Comparison of ENCODE assay signal across 21 cellular contexts in genomic region chr14:100573009-100573756, GRCh38.
DNase-seq lines count a peak whose midpoint lies in the region; ATAC-seq lines count a peak whose summit lies in the region.
"Had no signal": no experiment of that assay in that cellular context is flagged by ENCODE, and none has a peak within 500 bp of the region (broad histone marks: within the 10 kb centered on the region; RNA-seq: fewer than 3 reads in every experiment).

No MANE protein-coding gene starts in this region.

- peaks cover 10% of the 10 kb centered on the region; the same call in 1 of the 2 replicates for H3K27me3 ChIP-seq in iPS DF 6.9 (ENCODE audit: control insufficient read depth, insufficient read depth, low read length)

- H3K9me3 Mint-ChIP-seq in stimulated activated naive CD8-positive, alpha-beta T cell treated with anti-CD3 and anti-CD28 coated beads, Interleukin-15, amount 100 ng/mL, for 72 hours = no peaks in the 10 kb centered on the region
- H3K9me3 Mint-ChIP-seq: activated B cell treated with CpG ODN at 0.5 μM for 24 hours; activated naive CD4-positive, alpha-beta T cell treated with anti-CD3 and anti-CD28 coated beads, Interleukin-2, amount 50 U/mL, for 24 hours; activated T-helper 1 cell treated with anti-CD3 and anti-CD28 coated beads, Interleukin-12 subunit alpha, Interleukin-12 subunit beta, Interleukin-2, Interleukin-4 antibody, amounts not matched to agents 30 ng/mL and 10 ng/mL and 1 ng/mL, durations not matched to agents 14 hours and 24 hours and 36 hours; dendritic cell treated with granulocyte-macrophage colony-stimulating factor and Interleukin-4, amounts not matched to agents 40 ng/mL and 50 ng/mL, for 4 days had no signal

- no peak overlapping the region for H3K4me3 Mint-ChIP-seq in stimulated activated naive CD8-positive, alpha-beta T cell treated with anti-CD3 and anti-CD28 coated beads, Interleukin-15, amount 100 ng/mL, for 72 hours
- H3K4me3 Mint-ChIP-seq: activated B cell treated with CpG ODN at 0.5 μM for 24 hours; activated naive CD4-positive, alpha-beta T cell treated with anti-CD3 and anti-CD28 coated beads, Interleukin-2, amount 50 U/mL, for 24 hours; activated T-helper 1 cell treated with anti-CD3 and anti-CD28 coated beads, Interleukin-12 subunit alpha, Interleukin-12 subunit beta, Interleukin-2, Interleukin-4 antibody, amounts not matched to agents 30 ng/mL and 10 ng/mL and 1 ng/mL, durations not matched to agents 14 hours and 24 hours and 36 hours; dendritic cell treated with granulocyte-macrophage colony-stimulating factor and Interleukin-4, amounts not matched to agents 40 ng/mL and 50 ng/mL, for 4 days had no signal

- H3K27ac ChIP-seq in iPS DF 6.9 (ENCODE audit: low read length) = no peak overlapping the region
- H3K27ac ChIP-seq: C4-2B, cardiac muscle cell had no signal

- peaks cover 12% of the 10 kb centered on the region for H3K4me1 ChIP-seq in iPS DF 6.9 (ENCODE audit: control insufficient read depth, insufficient read depth, low read length)

- H3K4me3 ChIP-seq in iPS DF 6.9 (ENCODE audit: low read length) = 0 out of 2 replicates have a peak overlapping the region, but pooled peaks have one; percentile 13
- H3K4me3 ChIP-seq: cardiac muscle cell had no signal

- peaks cover 21% of the 10 kb centered on the region for H3K4me1 Mint-ChIP-seq in stimulated activated naive CD8-positive, alpha-beta T cell treated with anti-CD3 and anti-CD28 coated beads, Interleukin-15, amount 100 ng/mL, for 72 hours

- WGBS in iPS DF 6.9 (ENCODE audit: insufficient coverage, insufficient read length) = no CpG with 5 or more reads among the region's 18 CpGs

- peaks cover 48% of the 10 kb centered on the region for H3K27me3 Mint-ChIP-seq in stimulated activated naive CD8-positive, alpha-beta T cell treated with anti-CD3 and anti-CD28 coated beads, Interleukin-15, amount 100 ng/mL, for 72 hours

- no peak for ATAC-seq in stimulated activated naive CD8-positive, alpha-beta T cell treated with anti-CD3 and anti-CD28 coated beads, Interleukin-15, amount 100 ng/mL, for 72 hours
- no peak for ATAC-seq in stimulated activated naive CD8-positive, alpha-beta T cell treated with anti-CD3 and anti-CD28 coated beads, Interleukin-15, Interleukin-2, amounts not matched to agents 100 U/mL and 50 U/mL, for 24 hours
- ATAC-seq in HG03025 (IDR thresholded peaks at IDR 0.05; ENCODE audit: low FRiP score, unreplicated experiment) = no peak
- ATAC-seq: left colon had no signal

- H3K36me3 ChIP-seq in iPS DF 6.9 (ENCODE audit: control insufficient read depth, insufficient read depth, low read length) = no peaks in the 10 kb centered on the region; the same call in 1 of the 2 replicates
- H3K36me3 ChIP-seq: cardiac muscle cell had no signal

- no peak for DNase-seq in stimulated activated naive CD8-positive, alpha-beta T cell treated with anti-CD3 and anti-CD28 coated beads, Interleukin-15, amount 100 ng/mL, for 72 hours
- DNase-seq in stimulated activated naive CD8-positive, alpha-beta T cell treated with anti-CD3 and anti-CD28 coated beads, Interleukin-15, Interleukin-2, amounts not matched to agents 100 U/mL and 50 U/mL, for 24 hours = no peak
- DNase-seq in NCI-H1436 treated with DMSO at 0.1 percent for 48 hours (lab: John Stamatoyannopoulos, UW) = peak; percentile 74
- no peak for DNase-seq in iPS DF 6.9 (ENCODE audit: low read depth, low spot score)
- DNase-seq in stimulated activated CD4-positive, alpha-beta T cell treated with anti-CD3 and anti-CD28 coated beads, Interleukin-1b, Interleukin-23, amount 100 ng/mL, for 48 hours = no peak
- no peak for DNase-seq in activated effector memory CD4-positive, alpha-beta T cell treated with Interleukin-2 at 50 U/mL for 16 hours
- no peak for DNase-seq in stimulated activated CD4-positive, alpha-beta T cell treated with anti-CD3 and anti-CD28 coated beads, Interleukin-2, amount 100 ng/mL, for 48 hours
- DNase-seq: ACHN, activated B cell treated with CpG ODN at 0.5 μM for 24 hours, anterior cingulate cortex, HCEC 1CT, KG1, left colon, NCI-H774, SHP77 had no signal

- H3K9me3 ChIP-seq in iPS DF 6.9 (ENCODE audit: control insufficient read depth, insufficient read depth, low read length) = no peaks in the 10 kb centered on the region

- peak overlapping the region; percentile 63 to 65 for H3K27ac Mint-ChIP-seq in stimulated activated naive CD8-positive, alpha-beta T cell treated with anti-CD3 and anti-CD28 coated beads, Interleukin-15, amount 100 ng/mL, for 72 hours
- H3K27ac Mint-ChIP-seq: activated B cell treated with CpG ODN at 0.5 μM for 24 hours; activated naive CD4-positive, alpha-beta T cell treated with anti-CD3 and anti-CD28 coated beads, Interleukin-2, amount 50 U/mL, for 24 hours; activated T-helper 1 cell treated with anti-CD3 and anti-CD28 coated beads, Interleukin-12 subunit alpha, Interleukin-12 subunit beta, Interleukin-2, Interleukin-4 antibody, amounts not matched to agents 30 ng/mL and 10 ng/mL and 1 ng/mL, durations not matched to agents 14 hours and 24 hours and 36 hours; dendritic cell treated with granulocyte-macrophage colony-stimulating factor and Interleukin-4, amounts not matched to agents 40 ng/mL and 50 ng/mL, for 4 days had no signal
